8 cellular contexts compared by ENCODE assay signal in genomic region chr1:61079898-61080336, GRCh38. TPM values are rescaled to one million over a fixed set of nuclear protein-coding genes. Genes with fewer than 3 reads are reported as not detected.
DNase-seq lines count a peak whose midpoint lies in the region; TF ChIP-seq lines count a peak whose summit lies in the region.

No MANE protein-coding gene starts in this region.

- H3K4me2 ChIP-seq in smooth muscle cell = peak overlapping the region; percentile 94

- H2AFZ ChIP-seq in smooth muscle cell (ENCODE audit: low read depth) = peak overlapping the region; percentile 95

- DNase-seq in AG08396 (ENCODE audit: low spot score) (peak; percentile 65), H7 (peak; percentile 82), OCI-M2 (lab: John Stamatoyannopoulos, UW; ENCODE audit: unreplicated experiment) (peak; percentile 50), caudate nucleus (lab: John Stamatoyannopoulos, UW) (peak in 54 of 61 donors; percentile 17 to 88 (median 72)), iris pigment epithelial cell (ENCODE audit: low read depth) (peak; percentile 86), smooth muscle cell (lab: John Stamatoyannopoulos, UW; ENCODE audit: unreplicated experiment) (no peak), NCI-H1048 (lab: John Stamatoyannopoulos, UW) (no peak)
- no peak for DNase-seq in activated CD4-positive, CD25-positive, alpha-beta regulatory T cell treated with anti-CD3 and anti-CD28 coated beads, Interleukin-2, amount 50 U/mL, for 72 hours

- H3K27ac ChIP-seq in caudate nucleus (ENCODE audit: low read depth, low read length) (peak overlapping the region; percentile 88), smooth muscle cell (ENCODE audit: low read depth) (peak overlapping the region; percentile 21)

- H3K79me2 ChIP-seq in smooth muscle cell (ENCODE audit: low read depth) = peaks cover 9% of the 10 kb centered on the region

- H3K27me3 ChIP-seq in H7 (ENCODE audit: control insufficient read depth, insufficient read depth, low read length) = peaks cover 54% of the 10 kb centered on the region
- H3K27me3 ChIP-seq in smooth muscle cell (ENCODE audit: low read depth) = peaks cover 4% of the 10 kb centered on the region

- H3K4me1 ChIP-seq in smooth muscle cell (ENCODE audit: low read depth) = peaks cover 33% of the 10 kb centered on the region

- H3K4me3 ChIP-seq in H7 (ENCODE audit: insufficient read depth, low read depth, low read length) (peak overlapping the region; percentile 3; the same call in 1 of the 2 replicates), smooth muscle cell (peak overlapping the region; percentile 85)

- peaks cover 32% of the 10 kb centered on the region for H3F3A ChIP-seq in smooth muscle cell (ENCODE audit: low read depth)

- no peaks in the 10 kb centered on the region for H3K9me3 ChIP-seq in smooth muscle cell (replicated peaks; ENCODE audit: low read depth)

- H4K20me1 ChIP-seq in smooth muscle cell (ENCODE audit: low read depth) = no peaks in the 10 kb centered on the region

- H3K9ac ChIP-seq in smooth muscle cell (ENCODE audit: low read depth) = no peak overlapping the region

- no peak for TF ChIP-seq CTCF in smooth muscle cell (IDR thresholded peaks at IDR 0.05; ENCODE audit: borderline replicate concordance, insufficient read depth, poor library complexity, severe bottlenecking)

- WGBS in smooth muscle cell (ENCODE audit: low lambda C conversion rate) = 2% methylated on average over 14 of the region's 14 CpGs

- H3K36me3 ChIP-seq in H7 (replicated peaks; ENCODE audit: control insufficient read depth, insufficient read depth, low read length) (no peaks in the 10 kb centered on the region), smooth muscle cell (ENCODE audit: low read depth) (no peaks in the 10 kb centered on the region)

RNA-seq across cellular contexts. Expression of gene NFIA, which starts 2.4 kb away (rescaled TPM):
- total RNA-seq in H7 (2014; rRNA removed; shearing (Covaris generic)) = 8.4 and 11.3 TPM in 2 replicates
- 5.4 and 6.2 TPM in 2 replicates for total RNA-seq in smooth muscle cell
- polyA plus RNA-seq in smooth muscle cell = 5.0 and 7.6 TPM in 2 replicates

Comparison
In these comparisons a context has a peak if more than half of its experiments do, and no peak if none do; other contexts are left out.
1. DNase-seq: peak in AG08396 (single experiment), H7 (single experiment), OCI-M2 (single experiment), caudate nucleus (54 of 61) and iris pigment epithelial cell (single experiment); none in smooth muscle cell (single experiment), NCI-H1048 (single experiment) and activated CD4-positive, CD25-positive, alpha-beta regulatory T cell treated with anti-CD3 and anti-CD28 coated beads, Interleukin-2, amount 50 U/mL, for 72 hours (single experiment).